In genomic region chr12:67991158-67991557, GRCh38 we compare ENCODE assay signal across 8 cellular contexts. TPM values are rescaled to one million over a fixed set of nuclear protein-coding genes. Genes with fewer than 3 reads are reported as not detected.
A peak's percentile ranks its signal among the peaks of the same experiment; 100 is the strongest.
DNase-seq lines count a peak whose midpoint lies in the region; ATAC-seq and TF ChIP-seq lines count a peak whose summit lies in the region.

No MANE protein-coding gene starts in this region.

- TF ChIP-seq CTCF in HFFc6 (IDR thresholded peaks at IDR 0.05), result no peak

- H3K9me3 ChIP-seq in MG63, result no peaks in the 10 kb centered on the region; the same call in 1 of the 2 replicates

- H3K4me3 ChIP-seq in MG63, result no peak overlapping the region

- ATAC-seq in GM18909 (IDR thresholded peaks at IDR 0.05; ENCODE audit: poor library complexity, unreplicated experiment), result peak; percentile 66
- peak; percentile 69 for ATAC-seq in HG02938 (IDR thresholded peaks at IDR 0.05; ENCODE audit: unreplicated experiment)

- H3K9me3 Mint-ChIP-seq in HFFc6, result no peaks in the 10 kb centered on the region

- H3K27ac Mint-ChIP-seq in HFFc6, result no peak overlapping the region

- no peaks in the 10 kb centered on the region for H3K36me3 ChIP-seq in MG63

- peaks cover 6% of the 10 kb centered on the region; the same call in 1 of the 2 replicates for H3K27me3 ChIP-seq in MG63

- H3K4me3 Mint-ChIP-seq in HFFc6, result no peak overlapping the region

- no peaks in the 10 kb centered on the region for H3K4me1 Mint-ChIP-seq in HFFc6 (ENCODE audit: low read depth)

- H3K27me3 Mint-ChIP-seq in HFFc6 (ENCODE audit: insufficient read depth), result peaks cover 17% of the 10 kb centered on the region

- H3K36me3 Mint-ChIP-seq in HFFc6 (ENCODE audit: low read depth), result peaks cover 9% of the 10 kb centered on the region; the same call in 1 of the 2 replicates

- peak; percentile 43 to 48 for DNase-seq in activated CD4-positive, alpha-beta T cell treated with anti-CD3 and anti-CD28 coated beads, Interleukin-2, amount 50 U/mL, for 48 hours
- peak; percentile 26 for DNase-seq in stimulated activated CD4-positive, alpha-beta T cell treated with anti-CD3 and anti-CD28 coated beads, Interleukin-2, amount 100 ng/mL, for 4 hours (ENCODE audit: low read depth)
- DNase-seq in cerebellar nuclear complex (lab: John Stamatoyannopoulos, UW), result no peak
- DNase-seq in MG63, result no peak
- DNase-seq in NCI-H2081 (lab: John Stamatoyannopoulos, UW), result no peak
- DNase-seq in HFFc6, result no peak

RNA-seq across cellular contexts. Expression of gene IFNG-AS1, which starts 1.9 kb away (rescaled TPM):
- total RNA-seq in MG63 (2014; rRNA removed; shearing (Covaris generic); ENCODE audit: low replicate concordance), result not detected in 2 replicates
- not detected for total RNA-seq in HFFc6 (2021; fragmentation: NEBNext Ultra II Directional; extraction: Animal tissue kit (Norgen Biotek cat#: 25700))

Comparison
In these comparisons a context has a peak if more than half of its experiments do, and no peak if none do; other contexts are left out.
1. DNase-seq: peak in activated CD4-positive, alpha-beta T cell treated with anti-CD3 and anti-CD28 coated beads, Interleukin-2, amount 50 U/mL, for 48 hours (2 of 2) and stimulated activated CD4-positive, alpha-beta T cell treated with anti-CD3 and anti-CD28 coated beads, Interleukin-2, amount 100 ng/mL, for 4 hours (single experiment); none in cerebellar nuclear complex (0 of 2), MG63 (single experiment), NCI-H2081 (0 of 2) and HFFc6 (single experiment).